Comparison of ENCODE assay signal across 30 cellular contexts in the genomic region with DNA sequence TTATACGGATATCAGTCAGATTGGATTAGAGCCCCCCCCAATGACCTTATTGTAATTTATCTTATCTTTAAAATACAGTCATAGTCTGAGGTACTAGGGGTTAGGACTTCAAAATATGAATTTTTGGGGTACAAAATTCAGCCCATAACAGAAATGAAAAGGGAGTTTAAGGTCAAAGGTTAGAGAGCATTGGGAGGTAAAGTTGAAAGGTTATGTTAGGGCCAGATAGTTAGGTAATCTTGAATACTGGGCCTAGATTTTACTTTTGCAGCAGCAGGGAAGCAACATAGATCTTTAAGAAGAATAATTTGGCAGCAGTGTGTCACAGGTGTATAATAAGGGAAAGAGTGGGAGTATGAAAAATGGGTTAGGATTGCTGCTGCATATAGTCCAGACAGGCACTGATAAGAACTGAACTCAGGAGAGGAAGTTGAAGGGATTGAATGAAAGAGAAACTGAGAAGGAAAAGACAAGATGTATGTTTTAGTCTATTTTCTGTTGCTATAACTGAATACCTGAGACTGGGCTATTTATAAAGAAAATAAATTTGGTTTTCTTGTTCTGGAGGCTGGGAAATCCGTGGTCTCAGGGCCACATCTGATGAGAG. TPM values are rescaled to one million over a fixed set of nuclear protein-coding genes. Genes with fewer than 3 reads are reported as not detected.
DNase-seq lines count a peak whose midpoint lies in the region; ATAC-seq, FAIRE-seq and TF ChIP-seq lines count a peak whose summit lies in the region.
"Had no signal": no experiment of that assay in that cellular context is flagged by ENCODE, and none has a peak within 500 bp of the region (broad histone marks: within the 10 kb centered on the region; RNA-seq: fewer than 3 reads in every experiment).

No MANE protein-coding gene starts in this region.

- H3K4me3 Mint-ChIP-seq in activated T-cell treated with anti-CD3 and anti-CD28 coated beads, Interleukin-2, amount 50 U/mL, for 24 hours = no peak overlapping the region
- H3K4me3 Mint-ChIP-seq: effector memory CD8-positive, alpha-beta T cell; HFFc6 had no signal

- POLR2A ChIA-PET in K562 (lab: Yijun Ruan, JAX) = no interaction called here

- peak; percentile 35 for FAIRE-seq in GM18507 (lab: Jason Lieb, UNC)
- FAIRE-seq in K562 (lab: Jason Lieb, UNC) = no peak
- FAIRE-seq: A204.1, GM19239, HTR-8/SVneo, TTC549 had no signal

- no peak for TF ChIP-seq RAD21 in K562 (CRISPR knock-in tag; conservative IDR thresholded peaks at IDR 0.05 in 1 of 2, IDR thresholded peaks at IDR 0.05 in 1 of 2)

- H3K27ac ChIP-seq in K562 (ENCODE audit: extremely low read depth, low read depth, low read length) = no peak overlapping the region
- no peak overlapping the region for H3K27ac ChIP-seq in colonic mucosa
- H3K27ac ChIP-seq: foreskin keratinocyte, GM23248, KMS-11, Peyer's patch had no signal

- CTCF ChIA-PET in K562 (lab: Yijun Ruan, JAX; ENCODE audit: low intra/inter-chr PET ratio) = no interaction called here

- no peak overlapping the region for H3K4me3 ChIP-seq in K562
- no peak overlapping the region for H3K4me3 ChIP-seq in colonic mucosa
- H3K4me3 ChIP-seq: GM23248, Peyer's patch had no signal

- H3K9me1 ChIP-seq in K562 (ENCODE audit: control insufficient read depth, insufficient read depth, low read length) = no peaks in the 10 kb centered on the region

- peaks cover 66% of the 10 kb centered on the region for H3K4me1 Mint-ChIP-seq in activated T-cell treated with anti-CD3 and anti-CD28 coated beads, Interleukin-2, amount 50 U/mL, for 24 hours (ENCODE audit: low read depth)

- H3K36me3 ChIP-seq in K562 (ENCODE audit: control insufficient read depth, insufficient read depth, low read length) (no peaks in the 10 kb centered on the region), colonic mucosa (no peaks in the 10 kb centered on the region)
- H3K36me3 ChIP-seq: Peyer's patch had no signal

- no TSS peak for BruUV-seq in K562 (replicated peaks; lab: Mats Ljungman, UMichigan)

- in situ Hi-C loops in K562 (cut with MboI) = no loop called here

- TF ChIP-seq CTCF in K562 (IDR thresholded peaks at IDR 0.05 in 2 of 3, conservative IDR thresholded peaks at IDR 0.05 in 1 of 3; ENCODE audit: insufficient read depth in 2 of 3, low read depth in 1 of 3, low read length in 3 of 3) (no peak), colonic mucosa (IDR thresholded peaks at IDR 0.05) (no peak)

- ATAC-seq in HG03025 (IDR thresholded peaks at IDR 0.05; ENCODE audit: low FRiP score, unreplicated experiment) = peak; percentile 51
- no peak for ATAC-seq in K562
- ATAC-seq: effector memory CD8-positive, alpha-beta T cell; esophagus mucosa; foreskin keratinocyte had no signal

- intact Hi-C loops in K562 (cut with micrococcal nuclease) = no loop called here
- intact Hi-C loops in colonic mucosa (cut with DNase I) = no loop called here

- no peak for TF ChIP-seq EP300 in K562 (IDR thresholded peaks at IDR 0.05; ENCODE audit: low read length)

- WGBS in K562 (ENCODE audit: insufficient coverage, low coverage, missing lambda C conversion rate) = 3% methylated on average over 2 of the region's 2 CpGs

- TF ChIP-seq POLR2A in K562 (conservative IDR thresholded peaks at IDR 0.05) = no peak

- no peaks in the 10 kb centered on the region for H3K27me3 ChIP-seq in K562 (ENCODE audit: control insufficient read depth in 2 of 2, insufficient read depth in 2 of 2, low read length in 2 of 2)
- no peaks in the 10 kb centered on the region for H3K27me3 ChIP-seq in colonic mucosa
- H3K27me3 ChIP-seq: foreskin keratinocyte, Peyer's patch had no signal

- no peaks in the 10 kb centered on the region for H4K20me1 ChIP-seq in K562 (replicated peaks; ENCODE audit: control insufficient read depth, insufficient read depth, low read length)

- no peak overlapping the region for H2AFZ ChIP-seq in K562 (ENCODE audit: low read depth, low read length)
- H2AFZ ChIP-seq: GM23248 had no signal

- H3K4me1 ChIP-seq in K562 (replicated peaks in 1 of 2; ENCODE audit: control insufficient read depth in 2 of 2, insufficient read depth in 2 of 2, low read length in 2 of 2) (no peaks in the 10 kb centered on the region), colonic mucosa (no peaks in the 10 kb centered on the region)
- H3K4me1 ChIP-seq: foreskin keratinocyte, Peyer's patch had no signal

- H3K4me2 ChIP-seq in K562 (ENCODE audit: insufficient read depth, low read length) = no peak overlapping the region
- H3K4me2 ChIP-seq: KMS-11 had no signal

- peak overlapping the region; percentile 9 for H3K27ac Mint-ChIP-seq in activated T-cell treated with anti-CD3 and anti-CD28 coated beads, Interleukin-2, amount 50 U/mL, for 24 hours
- H3K27ac Mint-ChIP-seq: activated T-helper 2 cell treated with anti-CD3 and anti-CD28 coated beads, Interferon-gamma antibody, Interleukin-2, Interleukin-4, amounts not matched to agents 10 μg/mL and 5 μg/mL and 100 μg/mL, durations not matched to agents 14 hours and 24 hours and 36 hours; effector memory CD8-positive, alpha-beta T cell; HFFc6 had no signal

- H3K79me2 ChIP-seq in K562 (ENCODE audit: control insufficient read depth, insufficient read depth, low read length) = no peaks in the 10 kb centered on the region

- H3K9me3 Mint-ChIP-seq in activated T-cell treated with anti-CD3 and anti-CD28 coated beads, Interleukin-2, amount 50 U/mL, for 24 hours = peaks cover 5% of the 10 kb centered on the region
- H3K9me3 Mint-ChIP-seq: activated T-helper 2 cell treated with anti-CD3 and anti-CD28 coated beads, Interferon-gamma antibody, Interleukin-2, Interleukin-4, amounts not matched to agents 10 μg/mL and 5 μg/mL and 100 μg/mL, durations not matched to agents 14 hours and 24 hours and 36 hours; effector memory CD8-positive, alpha-beta T cell; HFFc6 had no signal

- H3K27me3 Mint-ChIP-seq in activated T-cell treated with anti-CD3 and anti-CD28 coated beads, Interleukin-2, amount 50 U/mL, for 24 hours = no peaks in the 10 kb centered on the region
- H3K27me3 Mint-ChIP-seq: effector memory CD8-positive, alpha-beta T cell had no signal

- H3K36me3 Mint-ChIP-seq in activated T-cell treated with anti-CD3 and anti-CD28 coated beads, Interleukin-2, amount 50 U/mL, for 24 hours (ENCODE audit: low read depth) = no peaks in the 10 kb centered on the region

- DNase-seq in activated T-cell treated with anti-CD3 and anti-CD28 coated beads, Interleukin-2, amount 50 U/mL, for 24 hours = no peak
- DNase-seq in activated T-cell treated with anti-CD3 and anti-CD28 coated beads for 4 hours (no peak), GM18507 (ENCODE audit: extremely low spot score, insufficient read length, low read depth) (no peak), K562 (ENCODE audit: extremely low read depth in 1 of 4, low spot score in 3 of 4) (no peak), CD1c-positive myeloid dendritic cell (ENCODE audit: extremely low spot score) (no peak), islet precursor cell (no peak), colonic mucosa (no peak)
- DNase-seq: activated CD4-positive, CD25-positive, alpha-beta regulatory T cell treated with anti-CD3 and anti-CD28 coated beads, Interleukin-2, amount 50 U/mL, for 72 hours; AML-193; amniotic stem cell; COR-L47; DMS79 treated with DMSO at 0.1 percent for 48 hours; effector memory CD8-positive, alpha-beta T cell; foreskin keratinocyte; GM23248; HFFc6; MV-4-11; NCI-H2171 treated with DMSO at 0.1 percent for 48 hours; NCI-H524 treated with DMSO at 0.1 percent for 48 hours; Peyer's patch; SIG-M5; substantia nigra had no signal

- no peak overlapping the region for H3K9ac ChIP-seq in K562 (ENCODE audit: insufficient read depth in 1 of 2, low read depth in 2 of 2, low read length in 2 of 2)
- H3K9ac ChIP-seq in colonic mucosa (ENCODE audit: low read depth in 2 of 2, low read length in 2 of 2) = no peak overlapping the region
- H3K9ac ChIP-seq: GM23248, KMS-11 had no signal

- H3K9me3 ChIP-seq in K562 (replicated peaks; ENCODE audit: control insufficient read depth, insufficient read depth, low read depth, low read length) (no peaks in the 10 kb centered on the region), colonic mucosa (no peaks in the 10 kb centered on the region)
- H3K9me3 ChIP-seq: Peyer's patch had no signal

TF ChIP-seq in K562, 482 proteins besides CTCF, POLR2A, EP300 and RAD21 (continues in another document):
- TF ChIP-seq ZNF583 (CRISPR knock-in tag; IDR thresholded peaks at IDR 0.05) (no peak), SMAD3 (CRISPR knock-in tag; conservative IDR thresholded peaks at IDR 0.05) (no peak), ZBTB33 (CRISPR knock-in tag; IDR thresholded peaks at IDR 0.05) (no peak)

RNA-seq across cellular contexts. Expression of gene GCNT4, which starts 10.7 kb away (rescaled TPM):
- not detected in 2 replicates for total RNA-seq in K562 (2011; cell fraction: chromatin; rRNA removed; ENCODE audit: low replicate concordance)
- not detected in 2 replicates for total RNA-seq in K562 (2011; cell fraction: nucleolus; rRNA removed)
- not detected in 2 replicates for total RNA-seq in K562 (2011; cell fraction: nucleoplasm; rRNA removed)
- total RNA-seq in K562 (2014; rRNA removed) (not detected in 2 replicates), K562 (2014; rRNA removed; fragmentation: Illumina TruSeq; extraction: Trizol) (not detected in 2 replicates), K562 (2015; rRNA removed; fragmentation: Illumina TruSeq; extraction: Trizol) (not detected in 2 replicates), K562 (2021) (0.02 TPM in 1 of 2 replicates, not detected in the other), colonic mucosa (1 to 10 TPM in 1 of 2 donors, under 1 TPM in 1; 0.25 to 2.7 TPM)
- polyA plus RNA-seq in K562 (2011; rRNA removed) (not detected in 2 replicates), K562 (2014; fragmentation: Illumina TruSeq; extraction: Trizol) (not detected in 2 replicates), K562 (2014; fragmentation: Nextera tagmentation; extraction: Ambion mirVana) (under 1 TPM in 1 of 2 experiments, not detected in 1; 0.01 TPM), K562 (2014; rRNA removed) (not detected in 2 replicates)
- polyA plus RNA-seq in K562 (2011; cell fraction: cytosol; rRNA removed) = not detected in 2 replicates
- polyA plus RNA-seq in K562 (2011; cell fraction: nucleus; rRNA removed) = not detected in 2 replicates
- not detected in 2 replicates for polyA plus RNA-seq in K562 (2012)
- polyA minus RNA-seq in K562 (2011; rRNA and poly(A)+ RNA removed) = not detected in 2 replicates
- not detected in 2 replicates for polyA minus RNA-seq in K562 (2011; cell fraction: cytosol; rRNA and poly(A)+ RNA removed)
- not detected in 2 replicates for polyA minus RNA-seq in K562 (2011; cell fraction: nucleus; rRNA and poly(A)+ RNA removed)
